In genomic region chr2:68091439-68092034, GRCh38 we compare ENCODE assay signal across 20 cellular contexts. TPM values are rescaled to one million over a fixed set of nuclear protein-coding genes. Genes with fewer than 3 reads are reported as not detected.
DNase-seq lines count a peak whose midpoint lies in the region; ATAC-seq and TF ChIP-seq lines count a peak whose summit lies in the region.
"Had no signal": no experiment of that assay in that cellular context is flagged by ENCODE, and none has a peak within 500 bp of the region (broad histone marks: within the 10 kb centered on the region; RNA-seq: fewer than 3 reads in every experiment).

No MANE protein-coding gene starts in this region.

- TF ChIP-seq CTCF in IMR-90 (conservative IDR thresholded peaks at IDR 0.05; ENCODE audit: low read depth, low read length): no peak
- no peak for TF ChIP-seq CTCF in SK-N-SH (IDR thresholded peaks at IDR 0.05)
- no peak for TF ChIP-seq CTCF in fibroblast of villous mesenchyme (IDR thresholded peaks at IDR 0.05; ENCODE audit: insufficient read depth, low read depth, low read length)

- TF ChIP-seq RAD21 in IMR-90 (IDR thresholded peaks at IDR 0.05; ENCODE audit: low read length) (no peak), SK-N-SH (IDR thresholded peaks at IDR 0.05; ENCODE audit: low read length) (no peak)

- no peaks in the 10 kb centered on the region for H3K36me3 Mint-ChIP-seq in CD8-positive, alpha-beta memory T cell
- H3K36me3 Mint-ChIP-seq: CD14-positive monocyte had no signal

- peaks cover 4 to 9% of the 10 kb centered on the region in 2 donors for H3K27me3 Mint-ChIP-seq in CD8-positive, alpha-beta memory T cell

- WGBS in IMR-90 (ENCODE audit: extremely low coverage in 2 of 2, insufficient read length in 1 of 2), 2 experiments: 38% methylated on average over 1 of the region's 2 CpGs; no CpG with 5 or more reads in 1 of the 2 experiments
- 31% methylated on average over 2 of the region's 2 CpGs for WGBS in SK-N-SH (ENCODE audit: low lambda C conversion rate)

- H3K9me3 Mint-ChIP-seq in CD8-positive, alpha-beta memory T cell: no peaks in the 10 kb centered on the region

- H3K27ac ChIP-seq in BLaER1 treated with 17β-estradiol and CSF1 and Interleukin-3, amounts not matched to agents 10 nM and 100 nM: peak overlapping the region in 7 of 11 experiments; percentile 3 to 51 (median 32); a peak in 10 of 22 replicates
- H3K27ac ChIP-seq in IMR-90 (ENCODE audit: insufficient read depth, low read length) (no peak overlapping the region), SK-N-SH (ENCODE audit: low read depth in 2 of 2, low read length in 1 of 2) (peak overlapping the region in 1 of 2 experiments; percentile 50; a peak in 1 of 4 replicates)
- H3K27ac ChIP-seq in CD8-positive, alpha-beta memory T cell (ENCODE audit: low read depth, low read length): no peak overlapping the region

- no TSS peak for BruUV-seq in IMR-90 (replicated peaks; lab: Mats Ljungman, UMichigan)

- H2AK5ac ChIP-seq in IMR-90 (ENCODE audit: low read depth, low read length): no peak overlapping the region

- no peak for DNase-seq in IMR-90
- no peak for DNase-seq in SK-N-SH
- DNase-seq in fibroblast of villous mesenchyme (ENCODE audit: low read depth): peak; percentile 48
- DNase-seq in activated CD4-positive, alpha-beta T cell treated with anti-CD3 and anti-CD28 coated beads, Interleukin-2, amount 50 U/mL, for 48 hours: no peak
- DNase-seq in CD8-positive, alpha-beta memory T cell: no peak
- no peak for DNase-seq in DMS 273 treated with DMSO at 0.1 percent for 48 hours (lab: John Stamatoyannopoulos, UW)
- no peak for DNase-seq in mucosa of gallbladder (ENCODE audit: low spot score)
- DNase-seq: EL; GOT3; NCI-H1092 treated with DMSO at 0.1 percent for 48 hours; NCI-H146; NCI-H2029 treated with DMSO at 0.1 percent for 48 hours; NCI-H2171; NCI-H526 treated with DMSO at 0.1 percent for 48 hours; NK-92 treated with Interleukin-12 subunit alpha and Interleukin-12 subunit beta, amount 100 ng/mL, for 24 hours; OCI-M1; Right ventricle myocardium superior had no signal

- no peak overlapping the region for H4K5ac ChIP-seq in IMR-90 (ENCODE audit: low read depth, low read length)

- no peaks in the 10 kb centered on the region for H3K9me1 ChIP-seq in IMR-90 (ENCODE audit: insufficient read depth, low read length)

- H3K14ac ChIP-seq in IMR-90 (replicated peaks; ENCODE audit: low read depth, low read length): no peak overlapping the region

- H3K36me3 ChIP-seq in BLaER1 treated with 17β-estradiol and CSF1 and Interleukin-3, amounts not matched to agents 10 nM and 100 nM: no peaks in the 10 kb centered on the region
- H3K36me3 ChIP-seq in IMR-90 (ENCODE audit: control insufficient read depth, insufficient read depth, low read length) (no peaks in the 10 kb centered on the region), SK-N-SH (replicated peaks in 1 of 2; ENCODE audit: control insufficient read depth in 1 of 2, insufficient read depth in 2 of 2, low read length in 1 of 2) (no peaks in the 10 kb centered on the region)
- no peaks in the 10 kb centered on the region for H3K36me3 ChIP-seq in CD8-positive, alpha-beta memory T cell (ENCODE audit: insufficient read depth, low read length)

- H4K8ac ChIP-seq in IMR-90 (ENCODE audit: low read depth in 2 of 2, low read length in 2 of 2): no peak overlapping the region

- no peak overlapping the region for H4K91ac ChIP-seq in IMR-90 (ENCODE audit: insufficient read depth, low read depth, low read length)

- peak overlapping the region; percentile 19 to 71 (median 56) for H3K4me2 ChIP-seq in BLaER1 treated with 17β-estradiol and CSF1 and Interleukin-3, amounts not matched to agents 10 nM and 100 nM
- H3K4me2 ChIP-seq in IMR-90 (ENCODE audit: low read depth, low read length) (no peak overlapping the region), SK-N-SH (no peak overlapping the region)

- no peaks in the 10 kb centered on the region for H3K79me1 ChIP-seq in IMR-90 (ENCODE audit: low read depth in 1 of 2, low read length in 2 of 2)

- peak; percentile 56 for ATAC-seq in IMR-90 (ENCODE audit: low read depth)
- ATAC-seq: GM12878 had no signal

- no peak overlapping the region for H2BK120ac ChIP-seq in IMR-90 (ENCODE audit: low read depth, low read length)

- no peak overlapping the region for H2AK9ac ChIP-seq in IMR-90 (replicated peaks; ENCODE audit: low read depth, low read length, poor library complexity)

- in situ Hi-C loops in IMR-90 (cut with MboI; ENCODE audit: low sequenced_read_pairs): no loop called here

- H2BK15ac ChIP-seq in IMR-90 (ENCODE audit: low read depth, low read length): no peak overlapping the region

- no peak for TF ChIP-seq POLR2A in IMR-90 (IDR thresholded peaks at IDR 0.05; ENCODE audit: low read depth, low read length)

- H3K9me2 ChIP-seq in SK-N-SH: no peaks in the 10 kb centered on the region

- intact Hi-C loops in IMR-90 (cut with micrococcal nuclease): no loop called here

- no peak overlapping the region for H3K27ac Mint-ChIP-seq in CD8-positive, alpha-beta memory T cell
- H3K27ac Mint-ChIP-seq: CD14-positive monocyte had no signal

- no peak overlapping the region for H3K18ac ChIP-seq in IMR-90 (ENCODE audit: low read depth, low read length)

- H3F3A ChIP-seq in SK-N-SH (replicated peaks; ENCODE audit: insufficient read depth): no peaks in the 10 kb centered on the region

- H3K4ac ChIP-seq in IMR-90 (ENCODE audit: low read depth, low read length): no peak overlapping the region

- POLR2A ChIA-PET in IMR-90 (lab: Charles Lee; ENCODE audit: unreplicated experiment): no interaction called here
- POLR2A ChIA-PET in SK-N-SH (lab: Yijun Ruan, JAX): no interaction called here
- POLR2A ChIA-PET in CD8-positive, alpha-beta memory T cell (lab: Charles Lee): no interaction called here

- no peaks in the 10 kb centered on the region for H3K27me3 ChIP-seq in BLaER1 treated with 17β-estradiol and CSF1 and Interleukin-3, amounts not matched to agents 10 nM and 100 nM
- H3K27me3 ChIP-seq in IMR-90 (ENCODE audit: control insufficient read depth, insufficient read depth, low read length): peaks cover 19% of the 10 kb centered on the region
- no peaks in the 10 kb centered on the region for H3K27me3 ChIP-seq in SK-N-SH (ENCODE audit: insufficient read depth)
- no peaks in the 10 kb centered on the region for H3K27me3 ChIP-seq in CD8-positive, alpha-beta memory T cell (ENCODE audit: insufficient read depth, low read length, poor library complexity, severe bottlenecking)

- H2AFZ ChIP-seq in IMR-90 (replicated peaks; ENCODE audit: low read length, poor library complexity) (no peak overlapping the region), SK-N-SH (ENCODE audit: low read depth) (peak overlapping the region; percentile 80; the same call in 1 of the 2 replicates)

- H4K20me1 ChIP-seq in BLaER1 treated with 17β-estradiol and CSF1 and Interleukin-3, amounts not matched to agents 10 nM and 100 nM: no peaks in the 10 kb centered on the region
- H4K20me1 ChIP-seq in IMR-90 (ENCODE audit: insufficient read depth, low read length) (no peaks in the 10 kb centered on the region), SK-N-SH (ENCODE audit: insufficient read depth) (no peaks in the 10 kb centered on the region)

- dilution Hi-C loops in IMR-90 (cut with HindIII; ENCODE audit: low sequenced_read_pairs, unreplicated experiment): no loop called here

- H3K56ac ChIP-seq in IMR-90 (ENCODE audit: extremely low read depth, insufficient read depth, low read length): no peak overlapping the region

- TF ChIP-seq EP300 in SK-N-SH (IDR thresholded peaks at IDR 0.05; ENCODE audit: borderline replicate concordance in 1 of 2, low read depth in 1 of 2, low read length in 1 of 2): no peak

- H2BK20ac ChIP-seq in IMR-90 (ENCODE audit: low read depth, low read length): no peak overlapping the region

- H2BK5ac ChIP-seq in IMR-90 (ENCODE audit: low read depth, low read length, poor library complexity, severe bottlenecking): no peak overlapping the region

- 0 out of 20 replicates have a peak overlapping the region, but pooled peaks of 1 of the 10 experiments have one; percentile 14 for H3K4me3 ChIP-seq in BLaER1 treated with 17β-estradiol and CSF1 and Interleukin-3, amounts not matched to agents 10 nM and 100 nM
- H3K4me3 ChIP-seq in IMR-90 (ENCODE audit: insufficient read depth, low read depth, low read length) (no peak overlapping the region), SK-N-SH (ENCODE audit: low read depth in 2 of 2, low read length in 1 of 2) (no peak overlapping the region), fibroblast of villous mesenchyme (ENCODE audit: low read depth, low read length) (no peak overlapping the region)
- H3K4me3 ChIP-seq in CD8-positive, alpha-beta memory T cell (ENCODE audit: low read length): no peak overlapping the region
- H3K4me3 ChIP-seq: GM12878 had no signal

- no peaks in the 10 kb centered on the region for H3K79me2 ChIP-seq in SK-N-SH (ENCODE audit: insufficient read depth)

- peaks cover 9 to 13% (median 11%) of the 10 kb centered on the region in 3 donors for H3K4me1 Mint-ChIP-seq in CD8-positive, alpha-beta memory T cell

- no peak overlapping the region for H3K23ac ChIP-seq in IMR-90 (ENCODE audit: low read depth, low read length)

- peaks cover 0 to 10% (median 7%) of the 10 kb centered on the region in 11 experiments; a peak in 13 of 22 replicates for H3K9me3 ChIP-seq in BLaER1 treated with 17β-estradiol and CSF1 and Interleukin-3, amounts not matched to agents 10 nM and 100 nM (replicated peaks in 1 of 11)
- H3K9me3 ChIP-seq in IMR-90 (ENCODE audit: control insufficient read depth, insufficient read depth, low read length) (no peaks in the 10 kb centered on the region), SK-N-SH (no peaks in the 10 kb centered on the region)
- H3K9me3 ChIP-seq in CD8-positive, alpha-beta memory T cell (ENCODE audit: low read length): no peaks in the 10 kb centered on the region

- CTCF ChIA-PET in IMR-90 (lab: Yijun Ruan, JAX): no interaction called here
- CTCF ChIA-PET in SK-N-SH (lab: Yijun Ruan, JAX): interaction anchor here (1.5 kb wide), 1 partner anchor 31 kb away, joined by 7 read pairs; no protein-coding TSS in a partner anchor
- CTCF ChIA-PET in CD8-positive, alpha-beta memory T cell (lab: Charles Lee): no interaction called here

- H3K4me1 ChIP-seq in BLaER1 treated with 17β-estradiol and CSF1 and Interleukin-3, amounts not matched to agents 10 nM and 100 nM: peaks cover 10 to 41% (median 29%) of the 10 kb centered on the region in 10 experiments
- H3K4me1 ChIP-seq in IMR-90 (ENCODE audit: control insufficient read depth, insufficient read depth, low read length): peaks cover 2% of the 10 kb centered on the region; the same call in 1 of the 2 replicates
- H3K4me1 ChIP-seq in SK-N-SH (ENCODE audit: control insufficient read depth in 1 of 2, insufficient read depth in 2 of 2, low read depth in 1 of 2, low read length in 1 of 2): peaks cover 5 to 7% of the 10 kb centered on the region in 2 experiments; a peak in 3 of 4 replicates
- no peaks in the 10 kb centered on the region for H3K4me1 ChIP-seq in CD8-positive, alpha-beta memory T cell (ENCODE audit: insufficient read depth, low read length)

- no peak overlapping the region for H3K4me3 Mint-ChIP-seq in CD8-positive, alpha-beta memory T cell
- H3K4me3 Mint-ChIP-seq: CD14-positive monocyte had no signal

- no peak overlapping the region for H3K9ac ChIP-seq in BLaER1 treated with 17β-estradiol and CSF1 and Interleukin-3, amounts not matched to agents 10 nM and 100 nM
- H3K9ac ChIP-seq in IMR-90 (ENCODE audit: low read depth, low read length): no peak overlapping the region
- no peak overlapping the region for H3K9ac ChIP-seq in SK-N-SH

RNA-seq across cellular contexts. Expression of gene C1D, which starts 28.7 kb away (rescaled TPM):
- total RNA-seq in IMR-90 (2012; rRNA removed): 2.7 and 13.6 TPM in 2 replicates
- 14.3 and 16.7 TPM in 2 replicates for polyA plus RNA-seq in IMR-90 (2012; rRNA removed)
- polyA plus RNA-seq in IMR-90 (2012; cell fraction: cytosol; rRNA removed): 1.7 and 3.4 TPM in 2 replicates
- 0.37 and 7.2 TPM in 2 replicates for polyA plus RNA-seq in IMR-90 (2012; cell fraction: nucleus; rRNA removed; ENCODE audit: low replicate concordance)
- polyA plus RNA-seq in SK-N-SH (2012; rRNA removed): 45.9 and 60.0 TPM in 2 replicates
- polyA plus RNA-seq in SK-N-SH (2012; cell fraction: cytosol; rRNA removed): 76.5 and 140 TPM in 2 replicates
- 10.4 and 23.9 TPM in 2 replicates for polyA plus RNA-seq in SK-N-SH (2012; cell fraction: nucleus; rRNA removed)
- total RNA-seq in fibroblast of villous mesenchyme: 23.5 and 31.5 TPM in 2 replicates
- total RNA-seq in CD8-positive, alpha-beta memory T cell: 10 to 100 TPM; 28.4 to 33.9 TPM
- 30.3 TPM for polyA plus RNA-seq in CD8-positive, alpha-beta memory T cell
- 18.8 TPM for total RNA-seq in mucosa of gallbladder

Comparison
In these comparisons a context has a peak if more than half of its experiments do, and no peak if none do; other contexts are left out.
1. H3K27ac ChIP-seq: peak in BLaER1 treated with 17β-estradiol and CSF1 and Interleukin-3, amounts not matched to agents 10 nM and 100 nM (7 of 11); none in IMR-90 (single experiment) and CD8-positive, alpha-beta memory T cell (single experiment).
2. H3K4me2 ChIP-seq: peak in BLaER1 treated with 17β-estradiol and CSF1 and Interleukin-3, amounts not matched to agents 10 nM and 100 nM (11 of 11); none in IMR-90 (single experiment) and SK-N-SH (single experiment).